ENCODE assay signal across 12 cellular contexts in the genomic region with DNA sequence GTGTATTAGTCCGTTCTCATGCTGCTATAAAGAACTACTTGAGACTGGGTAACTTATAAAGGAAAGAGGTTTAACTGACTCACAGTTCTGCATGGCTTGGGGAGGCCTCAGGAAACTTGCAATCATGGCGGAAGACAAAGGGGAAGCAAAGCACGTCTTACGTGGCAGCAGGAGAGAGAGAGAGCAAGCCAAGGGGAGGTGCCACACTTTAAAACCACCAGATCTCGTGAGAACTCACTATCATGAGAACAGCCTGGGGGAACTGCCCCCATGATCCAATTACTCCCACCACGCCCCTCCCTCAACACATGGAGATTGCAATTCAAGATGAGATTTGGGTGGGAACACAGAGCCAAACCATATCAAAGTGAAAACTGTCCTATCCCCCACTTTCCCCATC. TPM values are rescaled to one million over a fixed set of nuclear protein-coding genes. Genes with fewer than 3 reads are reported as not detected.
DNase-seq lines count a peak whose midpoint lies in the region; TF ChIP-seq lines count a peak whose summit lies in the region.
"Had no signal": no experiment of that assay in that cellular context is flagged by ENCODE, and none has a peak within 500 bp of the region (broad histone marks: within the 10 kb centered on the region; RNA-seq: fewer than 3 reads in every experiment).

No MANE protein-coding gene starts in this region.

- DNase-seq in NCI-H82 (lab: John Stamatoyannopoulos, UW) = peak; percentile 51
- DNase-seq in NCI-H82 treated with DMSO at 0.1 percent for 48 hours (lab: John Stamatoyannopoulos, UW; ENCODE audit: unreplicated experiment) = no peak
- peak; percentile 9 for DNase-seq in MV-4-11 (lab: John Stamatoyannopoulos, UW)
- no peak for DNase-seq in endothelial cell (ENCODE audit: low spot score)
- DNase-seq in middle frontal gyrus (ENCODE audit: extremely low spot score, low spot score) = no peak
- no peak for DNase-seq in RKO (ENCODE audit: low spot score)
- no peak for DNase-seq in SHP77 treated with DMSO at 0.1 percent for 48 hours (lab: John Stamatoyannopoulos, UW)
- DNase-seq: AML-193; Caco-2; CD4-positive, alpha-beta T cell; H9 had no signal

- H3K27me3 Mint-ChIP-seq in endothelial cell (ENCODE audit: unreplicated experiment) = peaks cover 6% of the 10 kb centered on the region
- H3K27me3 Mint-ChIP-seq: CD4-positive, alpha-beta T cell had no signal

- H3K4me3 Mint-ChIP-seq in endothelial cell (ENCODE audit: unreplicated experiment) = peak overlapping the region; percentile 43
- H3K4me3 Mint-ChIP-seq: CD4-positive, alpha-beta T cell; H9 had no signal

- no peak overlapping the region for H3K27ac Mint-ChIP-seq in endothelial cell (ENCODE audit: unreplicated experiment)
- H3K27ac Mint-ChIP-seq: CD4-positive, alpha-beta T cell had no signal

- no peak for TF ChIP-seq CTCF in endothelial cell (IDR thresholded peaks at IDR 0.05; ENCODE audit: unreplicated experiment)

- H3K9me3 Mint-ChIP-seq in endothelial cell (ENCODE audit: unreplicated experiment) = no peaks in the 10 kb centered on the region
- H3K9me3 Mint-ChIP-seq: CD4-positive, alpha-beta T cell had no signal

- H3K4me1 Mint-ChIP-seq in endothelial cell (ENCODE audit: unreplicated experiment) = peaks cover 7% of the 10 kb centered on the region

- H3K36me3 Mint-ChIP-seq in endothelial cell (ENCODE audit: low read depth, unreplicated experiment) = peaks cover 4% of the 10 kb centered on the region

RNA-seq across cellular contexts. Expression of a gene that starts 4.2 kb away (rescaled TPM):
- total RNA-seq in endothelial cell (ENCODE audit: unreplicated experiment) = 17.2 TPM

RNA-seq across cellular contexts. Expression of a gene that starts 15.7 kb away (rescaled TPM):
- not detected for total RNA-seq in endothelial cell (ENCODE audit: unreplicated experiment)
- total RNA-seq: Caco-2; CD4-positive, alpha-beta T cell; H1; H9 had no signal

Comparison
In these comparisons a context has a peak if more than half of its experiments do, and no peak if none do; other contexts are left out.
1. DNase-seq: peak in NCI-H82 (single experiment) and MV-4-11 (single experiment); none in NCI-H82 treated with DMSO at 0.1 percent for 48 hours (single experiment), endothelial cell (single experiment), middle frontal gyrus (single experiment), RKO (single experiment) and SHP77 treated with DMSO at 0.1 percent for 48 hours (single experiment).